8 cellular contexts compared by ENCODE assay signal in the genomic region with DNA sequence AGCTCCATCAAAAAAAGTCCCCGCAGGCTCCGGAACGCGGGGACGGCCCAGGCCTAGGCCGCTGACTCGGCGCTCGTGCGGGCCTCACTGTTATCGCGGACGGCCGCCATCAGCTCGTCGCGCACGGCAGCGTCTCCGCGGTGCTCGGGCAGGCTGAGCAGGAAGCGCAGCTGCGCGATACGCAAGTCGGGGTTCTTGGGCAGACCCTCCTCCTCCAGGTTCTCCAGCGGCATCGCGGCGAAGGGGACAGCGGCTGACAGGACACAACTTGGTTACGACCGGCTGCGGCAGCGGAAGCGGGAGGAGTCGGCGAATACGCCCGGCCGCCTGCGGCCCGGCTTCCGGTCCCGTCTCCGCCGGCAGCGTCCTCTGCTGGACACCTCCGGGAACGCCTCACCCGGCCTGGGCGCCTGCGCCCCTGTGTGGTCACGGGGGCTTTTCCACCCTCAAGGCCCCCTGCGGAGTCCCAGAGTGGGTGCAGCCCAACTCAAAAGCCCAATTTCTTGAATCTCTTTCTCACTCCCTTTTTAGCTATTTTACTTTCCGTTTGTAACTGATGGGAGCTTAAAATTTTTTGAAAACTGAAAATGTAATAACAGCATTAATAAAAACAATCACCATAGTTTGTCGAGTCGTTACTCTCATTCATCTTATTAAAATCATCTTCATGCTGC. TPM values are rescaled to one million over a fixed set of nuclear protein-coding genes. Genes with fewer than 3 reads are reported as not detected.
DNase-seq lines count a peak whose midpoint lies in the region; ATAC-seq, FAIRE-seq and TF ChIP-seq lines count a peak whose summit lies in the region.

A gene (minus strand): TSS at position 308 of the 674 bp plus-strand sequence. CDS start 75 bp downstream, at position 233.

- TF ChIP-seq POLR2A in GM12891 (IDR thresholded peaks at IDR 0.05; ENCODE audit: low read depth, low read length) (peak; percentile 85), prostate gland (IDR thresholded peaks at IDR 0.05) (no peak)

- H3K36me3 ChIP-seq in left ventricle myocardium inferior (peaks cover 34% of the 10 kb centered on the region), prostate gland (no peaks in the 10 kb centered on the region), urinary bladder (ENCODE audit: insufficient read depth) (no peaks in the 10 kb centered on the region)

- FAIRE-seq in GM12891 (lab: Jason Lieb, UNC) = peak; percentile 95

- intact Hi-C loops in left ventricle myocardium inferior (cut with micrococcal nuclease) = no loop called here
- intact Hi-C loops in prostate gland (cut with DNase I) = no loop called here

- H3K4me1 ChIP-seq in left ventricle myocardium inferior (peaks cover 43% of the 10 kb centered on the region), prostate gland (replicated peaks) (no peaks in the 10 kb centered on the region), urinary bladder (ENCODE audit: insufficient read depth) (no peaks in the 10 kb centered on the region)

- WGBS in prostate gland = 2% methylated on average over 59 of the region's 59 CpGs
- 2% methylated on average over 59 of the region's 59 CpGs for WGBS in urinary bladder

- H3K9me3 ChIP-seq in left ventricle myocardium inferior (replicated peaks) (no peaks in the 10 kb centered on the region), prostate gland (no peaks in the 10 kb centered on the region)

- DNase-seq in GM12891 (ENCODE audit: insufficient read length, low spot score) (peak; percentile 71), NCI-H1092 treated with DMSO at 0.1 percent for 48 hours (lab: John Stamatoyannopoulos, UW) (peak; percentile 65), T-helper 1 cell (peak; percentile 80 to 90 (median 86)), amniotic epithelial cell (ENCODE audit: low read depth) (peak; percentile 66), left ventricle myocardium inferior (peak; percentile 89), prostate gland (ENCODE audit: low spot score) (peak; percentile 72)

- ATAC-seq in HG02623 (IDR thresholded peaks at IDR 0.05; ENCODE audit: unreplicated experiment) = peak; percentile 95

- H3K4me3 ChIP-seq in left ventricle myocardium inferior (peak within 1 kb of the TSS; percentile 94), prostate gland (peak within 1 kb of the TSS; percentile 75 to 90), urinary bladder (ENCODE audit: low read depth, low read length) (peak within 1 kb of the TSS; percentile 89)

- TF ChIP-seq CTCF in left ventricle myocardium inferior (IDR thresholded peaks at IDR 0.05; ENCODE audit: borderline replicate concordance) = peak; percentile 99
- peak; percentile 96 to 99 (median 97) for TF ChIP-seq CTCF in prostate gland (IDR thresholded peaks at IDR 0.05)

- H3K27ac ChIP-seq in left ventricle myocardium inferior (replicated peaks) = peak within 1 kb of the TSS; percentile 84
- H3K27ac ChIP-seq in prostate gland = peak within 1 kb of the TSS; percentile 69 to 75
- peak within 1 kb of the TSS; percentile 51 for H3K27ac ChIP-seq in urinary bladder (ENCODE audit: low read depth)

- H3K27me3 ChIP-seq in left ventricle myocardium inferior (ENCODE audit: low read depth) = peaks cover 6% of the 10 kb centered on the region
- no peaks in the 10 kb centered on the region for H3K27me3 ChIP-seq in prostate gland (replicated peaks; ENCODE audit: insufficient read depth)

TF ChIP-seq in GM12891, 5 proteins besides CTCF, POLR2A, EP300 and RAD21:
- peak; percentile 61 for TF ChIP-seq SPI1 (IDR thresholded peaks at IDR 0.05; ENCODE audit: low read depth, low read length)
- TF ChIP-seq POU2F2 (IDR thresholded peaks at IDR 0.05; ENCODE audit: low read depth, low read length) = peak; percentile 70; the same call in 1 of the 2 replicates
- peak; percentile 89 for TF ChIP-seq TAF1 (IDR thresholded peaks at IDR 0.05; ENCODE audit: low read depth, low read length)
- peak; percentile 87 for TF ChIP-seq POLR2AphosphoS5 (IDR thresholded peaks at IDR 0.05; ENCODE audit: low read depth, low read length)
- TF ChIP-seq PAX5 (IDR thresholded peaks at IDR 0.05; ENCODE audit: insufficient read depth, low read length, severe bottlenecking) = peak; percentile 49
TF ChIP-seq in GM12891: peak in this region for 5.

RNA-seq across cellular contexts. Expression of the gene that starts here (rescaled TPM):
- 88.4 TPM for polyA plus RNA-seq in GM12891 (2012; ENCODE audit: low read depth, missing spikeins)
- 78.3 TPM for total RNA-seq in left ventricle myocardium inferior
- total RNA-seq in prostate gland = 10 to 100 TPM; 56.4 to 67.9 TPM
- 60.9 TPM for total RNA-seq in urinary bladder
- polyA plus RNA-seq in urinary bladder = 78.8 TPM

Comparison
In these comparisons a context has a peak if more than half of its experiments do, and no peak if none do; other contexts are left out.
1. Peak in every context shown above with its lines: DNase-seq, ATAC-seq, H3K4me3 ChIP-seq and H3K27ac ChIP-seq.